ENCODE assay signal across 17 cellular contexts in the genomic region with DNA sequence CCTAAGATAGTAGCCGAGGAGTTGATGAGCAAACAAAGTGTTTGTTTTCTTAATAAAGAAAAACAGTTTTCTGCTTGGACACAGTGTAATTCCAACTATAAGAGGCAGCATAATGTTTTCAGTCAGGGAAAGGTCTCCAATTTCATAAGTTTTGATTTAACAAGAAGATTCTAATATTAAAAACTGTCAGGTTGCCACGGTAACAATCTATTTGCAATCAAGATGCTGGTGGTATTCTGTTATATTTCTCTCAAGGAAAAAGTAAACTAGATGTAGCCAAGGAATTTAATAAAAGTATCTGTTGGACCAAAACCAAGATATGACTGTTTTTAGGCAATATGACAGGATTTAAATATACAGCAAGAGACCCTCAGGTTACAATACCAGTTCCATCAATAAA.
DNase-seq lines count a peak whose midpoint lies in the region; ATAC-seq, FAIRE-seq and TF ChIP-seq lines count a peak whose summit lies in the region.
"Had no signal": no experiment of that assay in that cellular context is flagged by ENCODE, and none has a peak within 500 bp of the region (broad histone marks: within the 10 kb centered on the region; RNA-seq: fewer than 3 reads in every experiment).

No MANE protein-coding gene starts in this region.

- H3K9me3 Mint-ChIP-seq in chondrocyte (ENCODE audit: low read depth), result no peaks in the 10 kb centered on the region
- H3K9me3 Mint-ChIP-seq in CD8-positive, alpha-beta T cell, result no peaks in the 10 kb centered on the region
- H3K9me3 Mint-ChIP-seq: CD14-positive monocyte, H9 had no signal

- no peak for DNase-seq in chondrocyte (ENCODE audit: low spot score)
- DNase-seq in epithelial cell of prostate (ENCODE audit: low read depth, low spot score), result no peak
- no peak for DNase-seq in smooth muscle cell (lab: John Stamatoyannopoulos, UW; ENCODE audit: unreplicated experiment)
- no peak for DNase-seq in foreskin melanocyte
- DNase-seq in frontal cortex (ENCODE audit: low spot score in 2 of 2), result no peak
- DNase-seq in GDM1 (lab: John Stamatoyannopoulos, UW), result no peak
- no peak for DNase-seq in CD8-positive, alpha-beta T cell
- DNase-seq: Calu3; CD4-positive, alpha-beta memory T cell; DMS79 treated with DMSO at 0.1 percent for 48 hours; H9 had no signal

- POLR2A ChIA-PET in CD8-positive, alpha-beta T cell (lab: Charles Lee), result no interaction called here

- no peak overlapping the region for H3K4me3 ChIP-seq in smooth muscle cell
- no peak overlapping the region for H3K4me3 ChIP-seq in CD8-positive, alpha-beta T cell (ENCODE audit: low read depth, low read length)
- H3K4me3 ChIP-seq: A549, BLaER1, GM12878 had no signal

- peak; percentile 61 for ATAC-seq in SK-N-SH treated with all-trans-retinoic acid at 6 μM for 48 hours
- no peak for ATAC-seq in CD8-positive, alpha-beta T cell
- ATAC-seq: A549, GM12878 had no signal

- no peaks in the 10 kb centered on the region for H3K27me3 Mint-ChIP-seq in chondrocyte (ENCODE audit: low read depth)
- no peaks in the 10 kb centered on the region for H3K27me3 Mint-ChIP-seq in CD8-positive, alpha-beta T cell (ENCODE audit: low read depth)
- H3K27me3 Mint-ChIP-seq: CD4-positive, alpha-beta memory T cell had no signal

- peak overlapping the region; percentile 71 for H3K27ac Mint-ChIP-seq in chondrocyte (ENCODE audit: unreplicated experiment)
- no peak overlapping the region for H3K27ac Mint-ChIP-seq in CD8-positive, alpha-beta T cell
- H3K27ac Mint-ChIP-seq: CD14-positive monocyte; CD4-positive, alpha-beta memory T cell; H9 had no signal

- CTCF ChIA-PET in CD8-positive, alpha-beta T cell (lab: Charles Lee), result no interaction called here

- peak overlapping the region; percentile 75 for H3K9ac ChIP-seq in smooth muscle cell (ENCODE audit: low read depth)
- H3K9ac ChIP-seq: BLaER1 had no signal

- H3K27ac ChIP-seq in epithelial cell of prostate (peak overlapping the region; percentile 52), smooth muscle cell (ENCODE audit: low read depth) (peak overlapping the region; percentile 86)
- no peak overlapping the region for H3K27ac ChIP-seq in CD8-positive, alpha-beta T cell (ENCODE audit: low read depth, low read length)
- H3K27ac ChIP-seq: A549, BLaER1 had no signal

- 94% methylated on average over 2 of the region's 2 CpGs for WGBS in smooth muscle cell (ENCODE audit: low lambda C conversion rate)

- no peaks in the 10 kb centered on the region for H3K36me3 Mint-ChIP-seq in chondrocyte (ENCODE audit: low read depth)
- peaks cover 12% of the 10 kb centered on the region for H3K36me3 Mint-ChIP-seq in CD8-positive, alpha-beta T cell
- H3K36me3 Mint-ChIP-seq: CD14-positive monocyte had no signal

- no peaks in the 10 kb centered on the region for H3F3A ChIP-seq in smooth muscle cell (ENCODE audit: low read depth)

- no peak for TF ChIP-seq CTCF in chondrocyte (IDR thresholded peaks at IDR 0.05)
- no peak for TF ChIP-seq CTCF in smooth muscle cell (IDR thresholded peaks at IDR 0.05; ENCODE audit: borderline replicate concordance, insufficient read depth, poor library complexity, severe bottlenecking)
- TF ChIP-seq CTCF in CD8-positive, alpha-beta T cell (IDR thresholded peaks at IDR 0.05), result no peak

- H3K4me1 Mint-ChIP-seq in chondrocyte (ENCODE audit: low read depth), result peaks cover 29% of the 10 kb centered on the region
- H3K4me1 Mint-ChIP-seq in CD8-positive, alpha-beta T cell (ENCODE audit: low read depth), result peaks cover 5% of the 10 kb centered on the region

- H3K4me2 ChIP-seq in smooth muscle cell, result peak overlapping the region; percentile 56
- H3K4me2 ChIP-seq: A549, BLaER1 had no signal

- no peaks in the 10 kb centered on the region for H4K20me1 ChIP-seq in smooth muscle cell (ENCODE audit: low read depth)
- H4K20me1 ChIP-seq: BLaER1 had no signal

- H3K36me3 ChIP-seq in smooth muscle cell (ENCODE audit: low read depth), result no peaks in the 10 kb centered on the region
- no peaks in the 10 kb centered on the region for H3K36me3 ChIP-seq in CD8-positive, alpha-beta T cell (ENCODE audit: insufficient read depth, low read length)

- no peak overlapping the region for H2AFZ ChIP-seq in smooth muscle cell (ENCODE audit: low read depth)

- intact Hi-C loops in CD8-positive, alpha-beta T cell (cut with DNase I, micrococcal nuclease), result no loop called here

- no peaks in the 10 kb centered on the region for H3K9me3 ChIP-seq in smooth muscle cell (replicated peaks; ENCODE audit: low read depth)
- H3K9me3 ChIP-seq in CD8-positive, alpha-beta T cell (ENCODE audit: low read length), result no peaks in the 10 kb centered on the region
- H3K9me3 ChIP-seq: A549, BLaER1 had no signal

- peaks cover 10% of the 10 kb centered on the region for H3K4me1 ChIP-seq in smooth muscle cell (ENCODE audit: low read depth)
- H3K4me1 ChIP-seq in CD8-positive, alpha-beta T cell (ENCODE audit: insufficient read depth, low read length), result no peaks in the 10 kb centered on the region
- H3K4me1 ChIP-seq: BLaER1 had no signal

- H3K79me2 ChIP-seq in smooth muscle cell (ENCODE audit: low read depth), result peaks cover 21% of the 10 kb centered on the region

- FAIRE-seq in frontal cortex (lab: Jason Lieb, UNC), result no peak
- FAIRE-seq: A549, GM12878, H1 had no signal

- H3K27me3 ChIP-seq in smooth muscle cell (ENCODE audit: low read depth), result no peaks in the 10 kb centered on the region
- H3K27me3 ChIP-seq in CD8-positive, alpha-beta T cell (ENCODE audit: insufficient read depth, low read length), result no peaks in the 10 kb centered on the region
- H3K27me3 ChIP-seq: BLaER1 had no signal

- no peak overlapping the region for H3K4me3 Mint-ChIP-seq in chondrocyte (ENCODE audit: unreplicated experiment)
- H3K4me3 Mint-ChIP-seq in CD8-positive, alpha-beta T cell, result no peak overlapping the region
- H3K4me3 Mint-ChIP-seq: H9 had no signal

TF ChIP-seq in SK-N-SH treated with all-trans-retinoic acid at 6 μM for 48 hours, 23 proteins besides CTCF, POLR2A, EP300 and RAD21:
- TF ChIP-seq RARB (CRISPR knock-in tag; IDR thresholded peaks at IDR 0.05) (no peak), OSR1 (CRISPR knock-in tag; IDR thresholded peaks at IDR 0.05) (no peak), ZFP3 (CRISPR knock-in tag; IDR thresholded peaks at IDR 0.05) (no peak), ZNF565 (CRISPR knock-in tag; conservative IDR thresholded peaks at IDR 0.05; ENCODE audit: low read depth) (no peak), ZC3H10 (CRISPR knock-in tag; IDR thresholded peaks at IDR 0.05) (no peak), TCF4 (CRISPR knock-in tag; IDR thresholded peaks at IDR 0.05; ENCODE audit: borderline replicate concordance) (no peak)
- TF ChIP-seq, protein P1, sequence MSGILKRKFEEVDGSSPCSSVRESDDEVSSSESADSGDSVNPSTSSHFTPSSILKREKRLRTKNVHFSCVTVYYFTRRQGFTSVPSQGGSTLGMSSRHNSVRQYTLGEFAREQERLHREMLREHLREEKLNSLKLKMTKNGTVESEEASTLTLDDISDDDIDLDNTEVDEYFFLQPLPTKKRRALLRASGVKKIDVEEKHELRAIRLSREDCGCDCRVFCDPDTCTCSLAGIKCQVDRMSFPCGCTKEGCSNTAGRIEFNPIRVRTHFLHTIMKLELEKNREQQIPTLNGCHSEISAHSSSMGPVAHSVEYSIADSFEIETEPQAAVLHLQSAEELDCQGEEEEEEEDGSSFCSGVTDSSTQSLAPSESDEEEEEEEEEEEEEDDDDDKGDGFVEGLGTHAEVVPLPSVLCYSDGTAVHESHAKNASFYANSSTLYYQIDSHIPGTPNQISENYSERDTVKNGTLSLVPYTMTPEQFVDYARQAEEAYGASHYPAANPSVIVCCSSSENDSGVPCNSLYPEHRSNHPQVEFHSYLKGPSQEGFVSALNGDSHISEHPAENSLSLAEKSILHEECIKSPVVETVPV (CRISPR knock-in tag; IDR thresholded peaks at IDR 0.05), result no peak
- TF ChIP-seq, protein P2, sequence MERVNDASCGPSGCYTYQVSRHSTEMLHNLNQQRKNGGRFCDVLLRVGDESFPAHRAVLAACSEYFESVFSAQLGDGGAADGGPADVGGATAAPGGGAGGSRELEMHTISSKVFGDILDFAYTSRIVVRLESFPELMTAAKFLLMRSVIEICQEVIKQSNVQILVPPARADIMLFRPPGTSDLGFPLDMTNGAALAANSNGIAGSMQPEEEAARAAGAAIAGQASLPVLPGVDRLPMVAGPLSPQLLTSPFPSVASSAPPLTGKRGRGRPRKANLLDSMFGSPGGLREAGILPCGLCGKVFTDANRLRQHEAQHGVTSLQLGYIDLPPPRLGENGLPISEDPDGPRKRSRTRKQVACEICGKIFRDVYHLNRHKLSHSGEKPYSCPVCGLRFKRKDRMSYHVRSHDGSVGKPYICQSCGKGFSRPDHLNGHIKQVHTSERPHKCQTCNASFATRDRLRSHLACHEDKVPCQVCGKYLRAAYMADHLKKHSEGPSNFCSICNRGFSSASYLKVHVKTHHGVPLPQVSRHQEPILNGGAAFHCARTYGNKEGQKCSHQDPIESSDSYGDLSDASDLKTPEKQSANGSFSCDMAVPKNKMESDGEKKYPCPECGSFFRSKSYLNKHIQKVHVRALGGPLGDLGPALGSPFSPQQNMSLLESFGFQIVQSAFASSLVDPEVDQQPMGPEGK (CRISPR knock-in tag; IDR thresholded peaks at IDR 0.05; ENCODE audit: borderline replicate concordance), result no peak
TF ChIP-seq in SK-N-SH treated with all-trans-retinoic acid at 6 μM for 48 hours: peak in this region for 0.
